Comparison of ENCODE assay signal across 10 cellular contexts in the genomic region with DNA sequence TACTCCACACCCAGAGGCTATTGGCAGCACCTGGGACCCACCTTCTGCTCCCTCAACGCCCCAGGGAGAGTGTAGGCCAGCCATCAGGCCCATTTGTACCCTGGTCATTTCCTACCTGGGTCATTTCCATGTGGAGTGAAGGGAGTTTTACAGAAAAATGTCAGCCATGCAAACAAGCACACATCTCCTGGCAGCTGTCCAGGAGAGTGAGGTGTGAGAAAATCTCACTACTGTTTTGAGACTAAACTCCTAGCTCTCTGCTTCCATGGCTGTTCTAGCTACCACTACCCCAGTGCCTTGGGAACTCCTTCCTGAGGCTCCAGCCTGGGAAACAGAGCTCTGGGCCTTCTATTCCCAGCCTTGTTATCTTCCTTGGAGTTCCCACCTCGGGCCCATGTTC. TPM values are rescaled to one million over a fixed set of nuclear protein-coding genes. Genes with fewer than 3 reads are reported as not detected.
DNase-seq lines count a peak whose midpoint lies in the region; ATAC-seq and TF ChIP-seq lines count a peak whose summit lies in the region.
"Had no signal": no experiment of that assay in that cellular context is flagged by ENCODE, and none has a peak within 500 bp of the region (broad histone marks: within the 10 kb centered on the region; RNA-seq: fewer than 3 reads in every experiment).

No MANE protein-coding gene starts in this region.

- H3K36me3 Mint-ChIP-seq in activated naive CD8-positive, alpha-beta T cell treated with anti-CD3 and anti-CD28 coated beads, Interleukin-2, amount 50 U/mL, for 24 hours (ENCODE audit: low read depth), result no peaks in the 10 kb centered on the region
- H3K36me3 Mint-ChIP-seq in stimulated activated effector memory CD8-positive, alpha-beta T cell treated with anti-CD3 and anti-CD28 coated beads, Interleukin-12 subunit alpha, Interleukin-12 subunit beta, amount 100 ng/mL, for 72 hours, result no peaks in the 10 kb centered on the region

- TF ChIP-seq POLR2A in testis (IDR thresholded peaks at IDR 0.05), result no peak

- H3K4me3 Mint-ChIP-seq in activated naive CD8-positive, alpha-beta T cell treated with anti-CD3 and anti-CD28 coated beads, Interleukin-2, amount 50 U/mL, for 24 hours, result peak overlapping the region; percentile 47
- peak overlapping the region; percentile 64 for H3K4me3 Mint-ChIP-seq in stimulated activated effector memory CD8-positive, alpha-beta T cell treated with anti-CD3 and anti-CD28 coated beads, Interleukin-12 subunit alpha, Interleukin-12 subunit beta, amount 100 ng/mL, for 72 hours
- H3K4me3 Mint-ChIP-seq: activated B cell treated with CpG ODN at 0.5 μM for 24 hours had no signal

- H3K4me3 ChIP-seq in testis, result no peak overlapping the region

- intact Hi-C loops in testis (cut with DNase I; ENCODE audit: low total_unique reads), result no loop called here

- DNase-seq in NCI-H510A treated with DMSO at 0.1 percent for 48 hours (lab: John Stamatoyannopoulos, UW) (peak; percentile 14), NCI-H510A (lab: John Stamatoyannopoulos, UW) (no peak), testis (no peak), SHP77 (lab: John Stamatoyannopoulos, UW) (no peak), AML-193 (lab: John Stamatoyannopoulos, UW) (no peak)
- peak; percentile 72 for DNase-seq in activated naive CD8-positive, alpha-beta T cell treated with anti-CD3 and anti-CD28 coated beads, Interleukin-2, amount 50 U/mL, for 24 hours
- DNase-seq in stimulated activated effector memory CD8-positive, alpha-beta T cell treated with anti-CD3 and anti-CD28 coated beads, Interleukin-12 subunit alpha, Interleukin-12 subunit beta, amount 100 ng/mL, for 72 hours (ENCODE audit: low spot score in 2 of 2), result peak; percentile 53 to 77
- DNase-seq: activated B cell treated with CpG ODN at 0.5 μM for 24 hours, NCI-H2107 had no signal

- no peaks in the 10 kb centered on the region for H3K36me3 ChIP-seq in testis (ENCODE audit: low read depth, missing control alignments)

- H3K4me1 ChIP-seq in testis, result no peaks in the 10 kb centered on the region

- no peak overlapping the region for H3K27ac ChIP-seq in testis

- H3K9me3 ChIP-seq in testis, result no peaks in the 10 kb centered on the region

- 34 to 57% methylated on average over 2 of the region's 2 CpGs for WGBS in testis, 2 donors

- peak; percentile 55 for ATAC-seq in HG03354 (IDR thresholded peaks at IDR 0.05; ENCODE audit: poor library complexity, severe bottlenecking, unreplicated experiment)
- ATAC-seq in activated naive CD8-positive, alpha-beta T cell treated with anti-CD3 and anti-CD28 coated beads, Interleukin-2, amount 50 U/mL, for 24 hours, result no peak
- peak; percentile 74 for ATAC-seq in stimulated activated effector memory CD8-positive, alpha-beta T cell treated with anti-CD3 and anti-CD28 coated beads, Interleukin-12 subunit alpha, Interleukin-12 subunit beta, amount 100 ng/mL, for 72 hours

- peaks cover 88% of the 10 kb centered on the region for H3K4me1 Mint-ChIP-seq in activated naive CD8-positive, alpha-beta T cell treated with anti-CD3 and anti-CD28 coated beads, Interleukin-2, amount 50 U/mL, for 24 hours
- H3K4me1 Mint-ChIP-seq in stimulated activated effector memory CD8-positive, alpha-beta T cell treated with anti-CD3 and anti-CD28 coated beads, Interleukin-12 subunit alpha, Interleukin-12 subunit beta, amount 100 ng/mL, for 72 hours, result peaks cover 78% of the 10 kb centered on the region

- H3K9me3 Mint-ChIP-seq in activated naive CD8-positive, alpha-beta T cell treated with anti-CD3 and anti-CD28 coated beads, Interleukin-2, amount 50 U/mL, for 24 hours, result no peaks in the 10 kb centered on the region
- H3K9me3 Mint-ChIP-seq in stimulated activated effector memory CD8-positive, alpha-beta T cell treated with anti-CD3 and anti-CD28 coated beads, Interleukin-12 subunit alpha, Interleukin-12 subunit beta, amount 100 ng/mL, for 72 hours, result no peaks in the 10 kb centered on the region
- H3K9me3 Mint-ChIP-seq: activated B cell treated with CpG ODN at 0.5 μM for 24 hours had no signal

- no peaks in the 10 kb centered on the region for H3K27me3 Mint-ChIP-seq in activated naive CD8-positive, alpha-beta T cell treated with anti-CD3 and anti-CD28 coated beads, Interleukin-2, amount 50 U/mL, for 24 hours

- H3K27ac Mint-ChIP-seq in activated naive CD8-positive, alpha-beta T cell treated with anti-CD3 and anti-CD28 coated beads, Interleukin-2, amount 50 U/mL, for 24 hours, result peak overlapping the region; percentile 99
- peak overlapping the region; percentile 96 for H3K27ac Mint-ChIP-seq in stimulated activated effector memory CD8-positive, alpha-beta T cell treated with anti-CD3 and anti-CD28 coated beads, Interleukin-12 subunit alpha, Interleukin-12 subunit beta, amount 100 ng/mL, for 72 hours

- TF ChIP-seq CTCF in testis (IDR thresholded peaks at IDR 0.05), result no peak

- no peaks in the 10 kb centered on the region for H3K27me3 ChIP-seq in testis

RNA-seq across cellular contexts. Expression of a gene that starts 2.8 kb away (rescaled TPM):
- total RNA-seq in testis, result under 1 TPM; 0.74 to 0.87 TPM
- 0.91 TPM for polyA plus RNA-seq in testis (ENCODE audit: insufficient read depth, low read depth, low replicate concordance)

RNA-seq across cellular contexts. Expression of a gene that starts 54.2 kb away (rescaled TPM):
- total RNA-seq in testis, result 1 to 10 TPM; 3.6 to 7.6 TPM
- polyA plus RNA-seq in testis (ENCODE audit: insufficient read depth, low read depth, low replicate concordance), result 12.8 TPM

RNA-seq across cellular contexts. Expression of a gene that starts 55.5 kb away (rescaled TPM):
- 100 to 1,000 TPM; 191 to 439 TPM for total RNA-seq in testis
- 186 TPM for polyA plus RNA-seq in testis (ENCODE audit: insufficient read depth, low read depth, low replicate concordance)
- total RNA-seq: activated B cell treated with CpG ODN at 0.5 μM for 24 hours had no signal

Comparison
In these comparisons a context has a peak if more than half of its experiments do, and no peak if none do; other contexts are left out.
1. DNase-seq: peak in NCI-H510A treated with DMSO at 0.1 percent for 48 hours (single experiment), activated naive CD8-positive, alpha-beta T cell treated with anti-CD3 and anti-CD28 coated beads, Interleukin-2, amount 50 U/mL, for 24 hours (single experiment) and stimulated activated effector memory CD8-positive, alpha-beta T cell treated with anti-CD3 and anti-CD28 coated beads, Interleukin-12 subunit alpha, Interleukin-12 subunit beta, amount 100 ng/mL, for 72 hours (2 of 2); none in NCI-H510A (single experiment), testis (single experiment), SHP77 (0 of 2) and AML-193 (0 of 2).